ENCODE assay signal across 9 cellular contexts in genomic region chr6:11209941-11210340, GRCh38. TPM values are rescaled to one million over a fixed set of nuclear protein-coding genes. Genes with fewer than 3 reads are reported as not detected.
DNase-seq lines count a peak whose midpoint lies in the region; FAIRE-seq and TF ChIP-seq lines count a peak whose summit lies in the region.
"Had no signal": no experiment of that assay in that cellular context is flagged by ENCODE, and none has a peak within 500 bp of the region (broad histone marks: within the 10 kb centered on the region; RNA-seq: fewer than 3 reads in every experiment).

No MANE protein-coding gene starts in this region.

- DNase-seq in A673 (ENCODE audit: low spot score): peak; percentile 73
- DNase-seq in RCC 7860 (ENCODE audit: low spot score): peak; percentile 46
- no peak for DNase-seq in epithelial cell of prostate (ENCODE audit: low read depth, low spot score)
- no peak for DNase-seq in osteoblast (ENCODE audit: insufficient read length, low spot score, missing footprints)
- no peak for DNase-seq in kidney glomerular epithelial cell (lab: John Stamatoyannopoulos, UW)
- no peak for DNase-seq in GM20000 (ENCODE audit: low spot score)
- no peak for DNase-seq in NCI-H2107 treated with DMSO at 0.1 percent for 48 hours (lab: John Stamatoyannopoulos, UW; ENCODE audit: unreplicated experiment)
- no peak for DNase-seq in activated T-cell treated with anti-CD3 and anti-CD28 coated beads, Interleukin-2, amount 50 U/mL, for 1 hour
- DNase-seq: NCI-H1417 treated with DMSO at 0.1 percent for 48 hours had no signal

- H4K20me1 ChIP-seq in osteoblast (ENCODE audit: insufficient read depth, low read length): no peaks in the 10 kb centered on the region

- H3K79me2 ChIP-seq in osteoblast (ENCODE audit: insufficient read depth, low read length): peaks cover 64% of the 10 kb centered on the region

- no peak overlapping the region for H2AFZ ChIP-seq in osteoblast (ENCODE audit: low read length)

- H3K4me1 ChIP-seq in A673 (ENCODE audit: insufficient read depth, low read length, poor library complexity, severe bottlenecking): peaks cover 54% of the 10 kb centered on the region
- H3K4me1 ChIP-seq in osteoblast (ENCODE audit: insufficient read depth, low read length): peaks cover 78% of the 10 kb centered on the region

- CTCF ChIA-PET in A673 (lab: Charles Lee): no interaction called here

- H3K27me3 ChIP-seq in A673 (replicated peaks; ENCODE audit: insufficient read depth, low read depth, low read length, poor library complexity): no peaks in the 10 kb centered on the region
- no peaks in the 10 kb centered on the region for H3K27me3 ChIP-seq in osteoblast (ENCODE audit: insufficient read depth, low read length)

- FAIRE-seq in RCC 7860 (lab: Jason Lieb, UNC): no peak

- H3K4me3 ChIP-seq in A673 (ENCODE audit: low read depth, low read length, poor library complexity, severe bottlenecking) (no peak overlapping the region), osteoblast (ENCODE audit: insufficient read depth, low read length) (no peak overlapping the region)

- TF ChIP-seq CTCF in A673 (conservative IDR thresholded peaks at IDR 0.05; ENCODE audit: low read depth, low read length): no peak
- TF ChIP-seq CTCF in osteoblast (IDR thresholded peaks at IDR 0.05; ENCODE audit: extremely low read depth, low read depth, low read length): no peak
- no peak for TF ChIP-seq CTCF in GM20000 (IDR thresholded peaks at IDR 0.05; ENCODE audit: extremely low read depth, missing control alignments)

- BruUV-seq in A673 (replicated peaks; lab: Mats Ljungman, UMichigan): no TSS peak

- POLR2A ChIA-PET in A673 (lab: Charles Lee; ENCODE audit: low non-redundant PET): interaction anchor here (0.6 kb wide), 2 partner anchors 339 to 1768 kb away, joined by 4 to 6 read pairs; no protein-coding TSS in a partner anchor

- H3K9me3 ChIP-seq in A673 (ENCODE audit: low read depth, low read length, poor library complexity, severe bottlenecking) (no peaks in the 10 kb centered on the region), osteoblast (ENCODE audit: low read depth, low read length) (no peaks in the 10 kb centered on the region)

- intact Hi-C loops in A673 (cut with micrococcal nuclease; ENCODE audit: unreplicated experiment): no loop called here

- H3K4me2 ChIP-seq in osteoblast (ENCODE audit: insufficient read depth, low read length): peak overlapping the region; percentile 24

- H3K27ac ChIP-seq in A673 (ENCODE audit: low read depth, low read length, poor library complexity, severe bottlenecking) (peak overlapping the region; percentile 45), epithelial cell of prostate (peak overlapping the region; percentile 39), osteoblast (ENCODE audit: low read depth, low read length) (peak overlapping the region; percentile 99)

- H3K36me3 ChIP-seq in A673 (ENCODE audit: insufficient read depth, low read length, poor library complexity, severe bottlenecking) (no peaks in the 10 kb centered on the region), osteoblast (ENCODE audit: insufficient read depth, low read length) (peaks cover 63% of the 10 kb centered on the region)

RNA-seq across cellular contexts. Expression of gene NEDD9, which starts 22.5 kb away (rescaled TPM):
- total RNA-seq in A673 (2021) (5.6 and 6.6 TPM in 2 replicates), osteoblast (23.0 and 32.9 TPM in 2 replicates)

Comparison
In these comparisons a context has a peak if more than half of its experiments do, and no peak if none do; other contexts are left out.
1. DNase-seq: peak in A673 (single experiment) and RCC 7860 (single experiment); none in epithelial cell of prostate (single experiment), osteoblast (single experiment), kidney glomerular epithelial cell (single experiment), GM20000 (single experiment), NCI-H2107 treated with DMSO at 0.1 percent for 48 hours (single experiment) and activated T-cell treated with anti-CD3 and anti-CD28 coated beads, Interleukin-2, amount 50 U/mL, for 1 hour (single experiment).
2. H3K27ac ChIP-seq: peak in every context shown above with its lines; median percentile 99 in osteoblast; 45 in A673; 39 in epithelial cell of prostate.